Comparison of ENCODE assay signal across 3 cellular contexts in the genomic region with DNA sequence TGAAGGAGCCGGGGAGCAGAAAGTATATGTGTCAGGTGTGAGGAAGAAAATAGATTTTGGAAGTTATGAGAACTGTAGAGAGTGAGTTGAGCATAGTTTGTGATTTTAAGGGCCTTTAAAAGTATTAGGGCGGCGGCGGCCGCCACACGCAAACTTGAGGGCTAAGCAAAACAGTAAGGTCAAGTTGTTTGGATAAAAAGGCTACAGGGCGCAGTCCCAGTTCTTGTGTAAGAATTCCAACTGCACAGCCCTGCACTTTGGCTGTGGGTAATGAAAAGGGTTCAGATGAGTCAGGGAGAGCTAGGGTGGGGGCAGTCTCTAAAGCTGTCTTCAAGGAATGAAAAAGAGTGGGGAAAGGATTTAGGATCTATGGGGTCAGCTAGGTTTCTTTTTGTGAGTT. TPM values are rescaled to one million over a fixed set of nuclear protein-coding genes. Genes with fewer than 3 reads are reported as not detected.
"Had no signal": no experiment of that assay in that cellular context is flagged by ENCODE, and none has a peak within 500 bp of the region (broad histone marks: within the 10 kb centered on the region; RNA-seq: fewer than 3 reads in every experiment).

No MANE protein-coding gene starts in this region.

RNA-seq across cellular contexts. Expression of gene EDNRB, which starts 16.4 kb away (rescaled TPM):
- total RNA-seq: naive thymus-derived CD8-positive, alpha-beta T cell; natural killer cell treated with Interleukin-12 subunit alpha and Interleukin-12 subunit beta and Interleukin-15 and Interleukin-18, amount 100 ng/mL, for 72 hours; osteocyte had no signal
- polyA plus RNA-seq: naive thymus-derived CD8-positive, alpha-beta T cell had no signal
